In genomic region chr16:27109666-27110523, GRCh38 we compare ENCODE assay signal across 8 cellular contexts. TPM values are rescaled to one million over a fixed set of nuclear protein-coding genes. Genes with fewer than 3 reads are reported as not detected.
DNase-seq lines count a peak whose midpoint lies in the region; ATAC-seq and TF ChIP-seq lines count a peak whose summit lies in the region.

No MANE protein-coding gene starts in this region.

- ATAC-seq in GM21723 (IDR thresholded peaks at IDR 0.05; ENCODE audit: unreplicated experiment): peak; percentile 66
- ATAC-seq in GM21381 (IDR thresholded peaks at IDR 0.05; ENCODE audit: unreplicated experiment): no peak

- DNase-seq in BJ (ENCODE audit: low read depth) (peak; percentile 9), NCI-H2029 (lab: John Stamatoyannopoulos, UW) (peak; percentile 49), cerebellum (ENCODE audit: low spot score) (peak; percentile 47), left kidney (ENCODE audit: low read depth, low spot score) (peak; percentile 93)
- DNase-seq in activated CD4-positive, alpha-beta T cell treated with anti-CD3 and anti-CD28 coated beads for 24 hours (ENCODE audit: low read depth in 2 of 2): peak; percentile 77 to 79
- peak; percentile 85 to 90 for DNase-seq in stimulated activated CD4-positive, alpha-beta T cell treated with anti-CD3 and anti-CD28 coated beads, Interleukin-2, amount 100 ng/mL, for 24 hours

- peak; percentile 73 for TF ChIP-seq CTCF in BJ (IDR thresholded peaks at IDR 0.05; ENCODE audit: insufficient read depth, low read depth, low read length)

- no peaks in the 10 kb centered on the region for H3K27me3 ChIP-seq in BJ (ENCODE audit: control insufficient read depth, insufficient read depth, low read length)

- peak overlapping the region; percentile 45 for H3K4me3 ChIP-seq in BJ (ENCODE audit: low read depth, low read length)

- POLR2A ChIA-PET in BJ (lab: Charles Lee): interaction anchor here (0.7 kb wide), 2 partner anchors 176 to 595 kb away, joined by 11 to 13 read pairs; no protein-coding TSS in a partner anchor

- CTCF ChIA-PET in BJ (lab: Yijun Ruan, JAX): interaction anchor here (0.6 to 2.3 kb wide), 28 partner anchors 11 to 1876 kb away, joined by 3 to 17 read pairs (median 4); no protein-coding TSS in a partner anchor

- H3K36me3 ChIP-seq in BJ (ENCODE audit: control insufficient read depth, insufficient read depth, low read length): no peaks in the 10 kb centered on the region

RNA-seq across cellular contexts. Expression of gene C16orf82, which starts 43.2 kb away (rescaled TPM):
- polyA plus RNA-seq in BJ (2011; rRNA removed): not detected in 2 replicates
- polyA minus RNA-seq in BJ (2011; rRNA and poly(A)+ RNA removed): not detected in 2 replicates
- total RNA-seq in cerebellum: not detected

Comparison
In these comparisons a context has a peak if more than half of its experiments do, and no peak if none do; other contexts are left out.
1. DNase-seq: peak in every context shown above with its lines; median percentile 93 in left kidney; 88 in stimulated activated CD4-positive, alpha-beta T cell treated with anti-CD3 and anti-CD28 coated beads, Interleukin-2, amount 100 ng/mL, for 24 hours; 78 in activated CD4-positive, alpha-beta T cell treated with anti-CD3 and anti-CD28 coated beads for 24 hours; 49 in NCI-H2029; 47 in cerebellum; 9 in BJ.